In the genomic region with DNA sequence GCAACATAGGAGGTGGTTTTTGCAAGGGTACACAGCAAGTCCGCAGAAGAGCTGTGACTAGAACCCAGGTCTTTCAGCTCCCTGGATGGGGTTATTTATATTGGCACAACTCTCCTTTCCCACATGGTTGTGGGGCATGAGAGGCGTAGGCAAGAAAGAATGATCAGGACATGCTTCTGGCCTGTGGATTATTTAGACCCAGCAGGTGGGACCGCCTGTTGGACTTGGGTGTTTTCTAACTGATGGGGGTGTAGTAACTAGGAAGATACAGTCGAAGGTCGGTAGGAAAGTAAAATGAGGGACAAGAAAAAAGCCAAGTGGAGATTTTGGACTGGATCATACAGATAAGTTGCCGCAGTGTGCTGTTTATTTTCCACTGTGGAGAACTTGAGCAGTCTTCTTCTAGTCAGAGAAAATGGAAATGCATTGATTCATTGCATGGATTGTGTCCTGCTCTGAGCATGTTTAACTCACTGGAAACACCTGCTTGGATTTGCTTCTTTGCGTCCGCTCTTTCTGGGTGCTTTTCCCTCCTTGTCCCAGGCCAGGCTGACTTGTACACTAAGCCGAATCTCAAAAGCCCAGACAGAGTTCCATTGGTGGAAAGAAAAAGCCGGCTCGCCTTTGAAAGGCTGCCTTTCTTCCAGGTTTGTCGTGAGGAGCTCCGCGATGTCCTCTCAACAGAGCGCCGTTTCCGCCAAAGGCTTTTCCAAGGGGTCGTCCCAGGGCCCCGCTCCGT, we compare ENCODE assay signal across 1 cellular context.
TF ChIP-seq lines count a peak whose summit lies in the region.

No MANE protein-coding gene starts in this region.

TF ChIP-seq in SK-N-SH, 30 proteins besides CTCF, POLR2A, EP300 and RAD21 (continued from another document):
- TF ChIP-seq, protein P1, sequence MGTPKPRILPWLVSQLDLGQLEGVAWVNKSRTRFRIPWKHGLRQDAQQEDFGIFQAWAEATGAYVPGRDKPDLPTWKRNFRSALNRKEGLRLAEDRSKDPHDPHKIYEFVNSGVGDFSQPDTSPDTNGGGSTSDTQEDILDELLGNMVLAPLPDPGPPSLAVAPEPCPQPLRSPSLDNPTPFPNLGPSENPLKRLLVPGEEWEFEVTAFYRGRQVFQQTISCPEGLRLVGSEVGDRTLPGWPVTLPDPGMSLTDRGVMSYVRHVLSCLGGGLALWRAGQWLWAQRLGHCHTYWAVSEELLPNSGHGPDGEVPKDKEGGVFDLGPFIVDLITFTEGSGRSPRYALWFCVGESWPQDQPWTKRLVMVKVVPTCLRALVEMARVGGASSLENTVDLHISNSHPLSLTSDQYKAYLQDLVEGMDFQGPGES (IDR thresholded peaks at IDR 0.05; ENCODE audit: low read depth, low read length): no peak
- TF ChIP-seq, protein P2, sequence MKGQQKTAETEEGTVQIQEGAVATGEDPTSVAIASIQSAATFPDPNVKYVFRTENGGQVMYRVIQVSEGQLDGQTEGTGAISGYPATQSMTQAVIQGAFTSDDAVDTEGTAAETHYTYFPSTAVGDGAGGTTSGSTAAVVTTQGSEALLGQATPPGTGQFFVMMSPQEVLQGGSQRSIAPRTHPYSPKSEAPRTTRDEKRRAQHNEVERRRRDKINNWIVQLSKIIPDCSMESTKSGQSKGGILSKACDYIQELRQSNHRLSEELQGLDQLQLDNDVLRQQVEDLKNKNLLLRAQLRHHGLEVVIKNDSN (IDR thresholded peaks at IDR 0.05; ENCODE audit: borderline replicate concordance, low read depth): no peak
- TF ChIP-seq FOSL2 (IDR thresholded peaks at IDR 0.05; ENCODE audit: borderline replicate concordance, low read depth) (no peak), RXRA (IDR thresholded peaks at IDR 0.05; ENCODE audit: borderline replicate concordance, low read depth) (no peak), SIN3A (IDR thresholded peaks at IDR 0.05; ENCODE audit: borderline replicate concordance, low read depth, low read length) (no peak), FOXM1 (IDR thresholded peaks at IDR 0.05; ENCODE audit: low read depth) (no peak), TCF12 (IDR thresholded peaks at IDR 0.05) (no peak), FOXJ3 (CRISPR knock-in tag; IDR thresholded peaks at IDR 0.05) (no peak), ELF1 (IDR thresholded peaks at IDR 0.05) (no peak), GABPA (IDR thresholded peaks at IDR 0.05; ENCODE audit: low read depth) (no peak), MEF2A (IDR thresholded peaks at IDR 0.05; ENCODE audit: borderline replicate concordance, low read depth) (no peak)
